37 cellular contexts compared by ENCODE assay signal in genomic region chr18:48236822-48237221, GRCh38.
"Had no signal": no experiment of that assay in that cellular context is flagged by ENCODE, and none has a peak within 500 bp of the region (broad histone marks: within the 10 kb centered on the region; RNA-seq: fewer than 3 reads in every experiment).

No MANE protein-coding gene starts in this region.

- DNase-seq: activated CD4-positive, alpha-beta memory T cell treated with anti-CD3 and anti-CD28 coated beads for 36 hours; activated CD4-positive, alpha-beta T cell treated with anti-CD3 and anti-CD28 coated beads for 36 hours; activated CD4-positive, alpha-beta T cell treated with anti-CD3 and anti-CD28 coated beads, Interleukin-2, amount 10 ng/mL, durations not matched to agents 24 days and 14 days; activated CD4-positive, CD25-positive, alpha-beta regulatory T cell; activated CD4-positive, CD25-positive, alpha-beta regulatory T cell treated with anti-CD3 and anti-CD28 coated beads, Interleukin-2, amount 50 U/mL, for 72 hours; activated CD8-positive, alpha-beta memory T cell treated with anti-CD3 and anti-CD28 coated beads, Interleukin-2, amount 10 ng/mL, durations not matched to agents 7 days and 5 days; activated CD8-positive, alpha-beta memory T cell treated with anti-CD3 and anti-CD28 coated beads, Interleukin-2, amount 50 U/mL, for 4 hours; activated CD8-positive, alpha-beta T cell treated with anti-CD3 and anti-CD28 coated beads, Interleukin-2, amount 10 ng/mL, durations not matched to agents 7 days and 5 days; activated effector memory CD4-positive, alpha-beta T cell treated with anti-CD3 and anti-CD28 coated beads, Interleukin-2, amount 50 U/mL, for 16 hours; activated naive CD4-positive, alpha-beta T cell treated with anti-CD3 and anti-CD28 coated beads for 36 hours; activated naive CD8-positive, alpha-beta T cell treated with anti-CD3 and anti-CD28 coated beads for 36 hours; activated naive CD8-positive, alpha-beta T cell treated with anti-CD3 and anti-CD28 coated beads, Interleukin-2, amount 50 U/mL, for 24 hours; activated T-cell treated with anti-CD3 and anti-CD28 coated beads, Interleukin-2, amount 50 U/mL, for 1 hour; activated T-cell treated with anti-CD3 and anti-CD28 coated beads, Interleukin-2, amount 50 U/mL, for 48 hours; adrenal gland; amygdala; aorta; body of pancreas; central memory CD4-positive, alpha-beta T cell; cerebellar nuclear complex; dorsolateral prefrontal cortex; effector memory CD4-positive, alpha-beta T cell; endodermal cell; erythroblast; foreskin keratinocyte; gastrocnemius medialis; glutamatergic neuron; T-helper 1 cell; T-helper 17 cell had no signal

- H3K27me3 Mint-ChIP-seq: T-helper 17 cell had no signal

- H3K27ac Mint-ChIP-seq: activated CD4-positive, alpha-beta memory T cell treated with anti-CD3 and anti-CD28 coated beads for 36 hours; activated CD4-positive, alpha-beta T cell treated with anti-CD3 and anti-CD28 coated beads for 36 hours; activated CD4-positive, alpha-beta T cell treated with anti-CD3 and anti-CD28 coated beads, Interleukin-2, amount 10 ng/mL, durations not matched to agents 24 days and 14 days; activated CD8-positive, alpha-beta memory T cell treated with anti-CD3 and anti-CD28 coated beads, Interleukin-2, amount 10 ng/mL, durations not matched to agents 7 days and 5 days; activated CD8-positive, alpha-beta T cell treated with anti-CD3 and anti-CD28 coated beads, Interleukin-2, amount 10 ng/mL, durations not matched to agents 7 days and 5 days; activated naive CD4-positive, alpha-beta T cell treated with anti-CD3 and anti-CD28 coated beads for 36 hours; activated naive CD8-positive, alpha-beta T cell treated with anti-CD3 and anti-CD28 coated beads for 36 hours; activated naive CD8-positive, alpha-beta T cell treated with anti-CD3 and anti-CD28 coated beads, Interleukin-2, amount 50 U/mL, for 24 hours; activated T-helper 1 cell treated with anti-CD3 and anti-CD28 coated beads, Interleukin-12 subunit alpha, Interleukin-12 subunit beta, Interleukin-2, Interleukin-4 antibody, amounts not matched to agents 30 ng/mL and 10 ng/mL and 1 ng/mL, durations not matched to agents 14 hours and 24 hours and 36 hours; activated T-helper 2 cell treated with anti-CD3 and anti-CD28 coated beads, Interferon-gamma antibody, Interleukin-2, Interleukin-4, amounts not matched to agents 10 μg/mL and 5 μg/mL and 100 μg/mL, durations not matched to agents 14 hours and 24 hours and 36 hours; dendritic cell treated with granulocyte-macrophage colony-stimulating factor and Interleukin-4, amounts not matched to agents 40 ng/mL and 50 ng/mL, for 4 days; endodermal cell; T-helper 17 cell; T-helper 2 cell treated with Interferon-gamma antibody and Interleukin-4, amounts not matched to agents 5 μg/mL and 100 μg/mL, for 36 hours had no signal

- ATAC-seq: activated CD4-positive, alpha-beta T cell treated with anti-CD3 and anti-CD28 coated beads for 36 hours; activated CD8-positive, alpha-beta memory T cell treated with anti-CD3 and anti-CD28 coated beads, Interleukin-2, amount 10 ng/mL, durations not matched to agents 7 days and 5 days; activated CD8-positive, alpha-beta T cell treated with anti-CD3 and anti-CD28 coated beads, Interleukin-2, amount 10 ng/mL, durations not matched to agents 7 days and 5 days; activated naive CD8-positive, alpha-beta T cell treated with anti-CD3 and anti-CD28 coated beads, Interleukin-2, amount 50 U/mL, for 24 hours; body of pancreas; foreskin keratinocyte; gastrocnemius medialis; T-helper 17 cell had no signal

- H3K36me3 ChIP-seq: adrenal gland, cardiac muscle cell, esophagus muscularis mucosa, gastrocnemius medialis had no signal

- H3K4me3 Mint-ChIP-seq: activated CD4-positive, alpha-beta memory T cell treated with anti-CD3 and anti-CD28 coated beads for 36 hours; activated CD4-positive, alpha-beta T cell treated with anti-CD3 and anti-CD28 coated beads for 36 hours; activated CD4-positive, alpha-beta T cell treated with anti-CD3 and anti-CD28 coated beads, Interleukin-2, amount 10 ng/mL, durations not matched to agents 24 days and 14 days; activated CD8-positive, alpha-beta memory T cell treated with anti-CD3 and anti-CD28 coated beads, Interleukin-2, amount 10 ng/mL, durations not matched to agents 7 days and 5 days; activated CD8-positive, alpha-beta T cell treated with anti-CD3 and anti-CD28 coated beads, Interleukin-2, amount 10 ng/mL, durations not matched to agents 7 days and 5 days; activated naive CD4-positive, alpha-beta T cell treated with anti-CD3 and anti-CD28 coated beads for 36 hours; activated naive CD4-positive, alpha-beta T cell treated with anti-CD3 and anti-CD28 coated beads, Interleukin-2, amount 50 U/mL, for 24 hours; activated naive CD8-positive, alpha-beta T cell treated with anti-CD3 and anti-CD28 coated beads for 36 hours; activated naive CD8-positive, alpha-beta T cell treated with anti-CD3 and anti-CD28 coated beads, Interleukin-2, amount 50 U/mL, for 24 hours; activated T-helper 1 cell treated with anti-CD3 and anti-CD28 coated beads, Interleukin-12 subunit alpha, Interleukin-12 subunit beta, Interleukin-2, Interleukin-4 antibody, amounts not matched to agents 30 ng/mL and 10 ng/mL and 1 ng/mL, durations not matched to agents 14 hours and 24 hours and 36 hours; dendritic cell treated with granulocyte-macrophage colony-stimulating factor and Interleukin-4, amounts not matched to agents 40 ng/mL and 50 ng/mL, for 4 days; endodermal cell; T-helper 17 cell; T-helper 2 cell treated with Interferon-gamma antibody and Interleukin-4, amounts not matched to agents 5 μg/mL and 100 μg/mL, for 36 hours had no signal

- H3K9me3 Mint-ChIP-seq: activated T-helper 2 cell treated with anti-CD3 and anti-CD28 coated beads, Interferon-gamma antibody, Interleukin-2, Interleukin-4, amounts not matched to agents 10 μg/mL and 5 μg/mL and 100 μg/mL, durations not matched to agents 14 hours and 24 hours and 36 hours; dendritic cell treated with granulocyte-macrophage colony-stimulating factor and Interleukin-4, amounts not matched to agents 40 ng/mL and 50 ng/mL, for 4 days had no signal

- H3K4me1 Mint-ChIP-seq: activated CD4-positive, alpha-beta T cell treated with anti-CD3 and anti-CD28 coated beads for 36 hours; activated naive CD4-positive, alpha-beta T cell treated with anti-CD3 and anti-CD28 coated beads, Interleukin-2, amount 50 U/mL, for 24 hours; activated naive CD8-positive, alpha-beta T cell treated with anti-CD3 and anti-CD28 coated beads for 36 hours; activated naive CD8-positive, alpha-beta T cell treated with anti-CD3 and anti-CD28 coated beads, Interleukin-2, amount 50 U/mL, for 24 hours; T-helper 17 cell had no signal

- H3K27me3 ChIP-seq: adrenal gland, body of pancreas, cardiac muscle cell, dorsolateral prefrontal cortex, esophagus muscularis mucosa, gastrocnemius medialis had no signal

- H3K4me1 ChIP-seq: adrenal gland, body of pancreas, gastrocnemius medialis had no signal

- H3K27ac ChIP-seq: adrenal gland, body of pancreas, cardiac muscle cell, coronary artery, dorsolateral prefrontal cortex, esophagus muscularis mucosa, foreskin keratinocyte, gastrocnemius medialis had no signal

- H3K36me3 Mint-ChIP-seq: activated CD4-positive, alpha-beta memory T cell treated with anti-CD3 and anti-CD28 coated beads for 36 hours; activated CD8-positive, alpha-beta memory T cell treated with anti-CD3 and anti-CD28 coated beads, Interleukin-2, amount 10 ng/mL, durations not matched to agents 7 days and 5 days; activated naive CD8-positive, alpha-beta T cell treated with anti-CD3 and anti-CD28 coated beads for 36 hours had no signal

- H3K9me3 ChIP-seq: adrenal gland, body of pancreas, gastrocnemius medialis had no signal

- H3K4me3 ChIP-seq: adrenal gland, body of pancreas, cardiac muscle cell, coronary artery, dorsolateral prefrontal cortex, esophagus muscularis mucosa, gastrocnemius medialis had no signal
